Comparison of ENCODE assay signal across 20 cellular contexts in the genomic region with DNA sequence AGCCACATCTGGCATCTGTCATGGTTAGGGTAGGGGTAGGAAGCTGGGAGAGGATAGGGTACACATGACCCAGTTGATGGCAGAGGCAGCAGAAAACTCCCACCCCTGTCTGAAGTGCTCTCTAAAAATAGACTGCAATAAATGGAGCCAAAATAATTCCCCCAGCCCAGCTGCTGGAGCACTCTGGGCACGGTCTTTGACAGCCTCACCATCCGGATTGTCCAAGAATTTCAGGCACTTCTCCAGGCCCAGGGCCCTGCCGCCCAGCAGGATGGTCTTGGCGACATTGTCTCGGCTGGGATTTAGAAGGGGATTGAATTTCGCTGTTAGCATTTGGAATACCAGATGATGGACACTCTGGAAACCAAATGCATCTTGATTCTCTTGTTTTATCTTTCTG.
A peak's percentile ranks its signal among the peaks of the same experiment; 100 is the strongest.
DNase-seq lines count a peak whose midpoint lies in the region; ATAC-seq, FAIRE-seq and TF ChIP-seq lines count a peak whose summit lies in the region.
"Had no signal": no experiment of that assay in that cellular context is flagged by ENCODE, and none has a peak within 500 bp of the region (broad histone marks: within the 10 kb centered on the region; RNA-seq: fewer than 3 reads in every experiment).

No MANE protein-coding gene starts in this region.

- ATAC-seq in thoracic aorta (ENCODE audit: insufficient number of reproducible peaks, low FRiP score, low read depth): no peak
- ATAC-seq in SK-N-SH treated with all-trans-retinoic acid at 6 μM for 48 hours: no peak
- no peak for ATAC-seq in GM21423 (IDR thresholded peaks at IDR 0.05; ENCODE audit: unreplicated experiment)
- ATAC-seq: activated naive CD8-positive, alpha-beta T cell treated with anti-CD3 and anti-CD28 coated beads, Interleukin-2, amount 50 U/mL, for 24 hours; activated T-cell treated with anti-CD3 and anti-CD28 coated beads, Interleukin-2, amount 50 U/mL, for 4 hours; naive thymus-derived CD4-positive, alpha-beta T cell; PC-3 had no signal

- H3K27me3 ChIP-seq in astrocyte (ENCODE audit: insufficient read depth, low read length) (no peaks in the 10 kb centered on the region), layer of hippocampus (ENCODE audit: control insufficient read depth, insufficient read depth, low read length) (no peaks in the 10 kb centered on the region), thoracic aorta (replicated peaks; ENCODE audit: insufficient read depth) (no peaks in the 10 kb centered on the region)
- H3K27me3 ChIP-seq: stomach, vagina had no signal

- no peak for DNase-seq in activated naive CD4-positive, alpha-beta T cell treated with anti-CD3 and anti-CD28 coated beads, Interleukin-2, amount 10 ng/mL, durations not matched to agents 7 days and 5 days
- no peak for DNase-seq in astrocyte (ENCODE audit: low read depth)
- DNase-seq in thoracic aorta (ENCODE audit: low spot score): no peak
- DNase-seq in activated T-cell treated with anti-CD3 and anti-CD28 coated beads, Interleukin-2, amount 50 U/mL, for 48 hours: no peak
- DNase-seq: activated CD4-positive, alpha-beta T cell treated with anti-CD3 and anti-CD28 coated beads, Interleukin-2, amount 10 ng/mL, durations not matched to agents 7 days and 5 days; activated naive CD8-positive, alpha-beta T cell treated with anti-CD3 and anti-CD28 coated beads, Interleukin-2, amount 50 U/mL, for 24 hours; activated T-cell treated with anti-CD3 and anti-CD28 coated beads, Interleukin-2, amount 50 U/mL, for 4 hours; CD8-positive, alpha-beta memory T cell; GOT3; Kasumi-1; naive thymus-derived CD4-positive, alpha-beta T cell; NCI-H146; PC-3; SK-N-SH; stomach had no signal

- no peak overlapping the region for H3K9ac ChIP-seq in astrocyte (ENCODE audit: low read length)
- H3K9ac ChIP-seq: SK-N-SH had no signal

- no peaks in the 10 kb centered on the region for H3K9me3 Mint-ChIP-seq in activated naive CD4-positive, alpha-beta T cell treated with anti-CD3 and anti-CD28 coated beads, Interleukin-2, amount 50 U/mL, for 24 hours
- H3K9me3 Mint-ChIP-seq in activated naive CD4-positive, alpha-beta T cell treated with anti-CD3 and anti-CD28 coated beads, Interleukin-2, amount 10 ng/mL, durations not matched to agents 7 days and 5 days: no peaks in the 10 kb centered on the region
- H3K9me3 Mint-ChIP-seq in astrocyte (ENCODE audit: unreplicated experiment): no peaks in the 10 kb centered on the region
- H3K9me3 Mint-ChIP-seq: activated CD4-positive, alpha-beta T cell treated with anti-CD3 and anti-CD28 coated beads, Interleukin-2, amount 10 ng/mL, durations not matched to agents 7 days and 5 days; activated naive CD8-positive, alpha-beta T cell treated with anti-CD3 and anti-CD28 coated beads, Interleukin-2, amount 50 U/mL, for 24 hours; activated T-cell treated with anti-CD3 and anti-CD28 coated beads, Interleukin-2, amount 50 U/mL, for 4 hours; CD8-positive, alpha-beta memory T cell had no signal

- CTCF ChIA-PET in activated naive CD4-positive, alpha-beta T cell treated with anti-CD3 and anti-CD28 coated beads, Interleukin-2, amount 10 ng/mL, durations not matched to agents 7 days and 5 days (lab: Charles Lee): interaction anchor here (3.1 kb wide), 1 partner anchor 14 kb away, joined by 20 read pairs; no protein-coding TSS in a partner anchor

- H3K4me3 Mint-ChIP-seq in activated naive CD4-positive, alpha-beta T cell treated with anti-CD3 and anti-CD28 coated beads, Interleukin-2, amount 50 U/mL, for 24 hours: peak overlapping the region; percentile 6
- no peak overlapping the region for H3K4me3 Mint-ChIP-seq in activated naive CD4-positive, alpha-beta T cell treated with anti-CD3 and anti-CD28 coated beads, Interleukin-2, amount 10 ng/mL, durations not matched to agents 7 days and 5 days
- peak overlapping the region; percentile 43 for H3K4me3 Mint-ChIP-seq in astrocyte (ENCODE audit: unreplicated experiment)
- H3K4me3 Mint-ChIP-seq: activated CD4-positive, alpha-beta T cell treated with anti-CD3 and anti-CD28 coated beads, Interleukin-2, amount 10 ng/mL, durations not matched to agents 7 days and 5 days; activated naive CD8-positive, alpha-beta T cell treated with anti-CD3 and anti-CD28 coated beads, Interleukin-2, amount 50 U/mL, for 24 hours had no signal

- no peak for FAIRE-seq in astrocyte (lab: Jason Lieb, UNC)

- H3K4me3 ChIP-seq in astrocyte (ENCODE audit: insufficient read depth, low read depth, low read length) (no peak overlapping the region), thoracic aorta (no peak overlapping the region)
- H3K4me3 ChIP-seq: stomach, vagina had no signal

- H3K79me2 ChIP-seq in astrocyte (ENCODE audit: insufficient read depth, low read length): peaks cover 28% of the 10 kb centered on the region

- no peak overlapping the region for H3K4me2 ChIP-seq in astrocyte (ENCODE audit: low read length)
- H3K4me2 ChIP-seq: SK-N-SH had no signal

- H2AFZ ChIP-seq in astrocyte (ENCODE audit: low read depth, low read length): no peak overlapping the region

- H3K27ac ChIP-seq in astrocyte (ENCODE audit: low read depth, low read length) (no peak overlapping the region), layer of hippocampus (ENCODE audit: low read depth, low read length) (peak overlapping the region; percentile 30), thoracic aorta (peak overlapping the region; percentile 27 to 56)
- H3K27ac ChIP-seq: stomach, vagina had no signal

- no peak for TF ChIP-seq CTCF in astrocyte (IDR thresholded peaks at IDR 0.05; ENCODE audit: insufficient read depth, low read depth, low read length)
- TF ChIP-seq CTCF in thoracic aorta (IDR thresholded peaks at IDR 0.05): no peak

- H3K4me1 ChIP-seq in astrocyte (ENCODE audit: insufficient read depth, low read length): peaks cover 16% of the 10 kb centered on the region
- H3K4me1 ChIP-seq in thoracic aorta (ENCODE audit: control insufficient read depth in 1 of 2, low read depth in 2 of 2): peaks cover 27 to 51% of the 10 kb centered on the region in 2 donors

- H3K36me3 ChIP-seq in astrocyte (ENCODE audit: insufficient read depth, low read length): no peaks in the 10 kb centered on the region
- H3K36me3 ChIP-seq in thoracic aorta: no peaks in the 10 kb centered on the region
- H3K36me3 ChIP-seq: stomach, vagina had no signal

- no peak overlapping the region for H3K27ac Mint-ChIP-seq in activated naive CD4-positive, alpha-beta T cell treated with anti-CD3 and anti-CD28 coated beads, Interleukin-2, amount 50 U/mL, for 24 hours
- no peak overlapping the region for H3K27ac Mint-ChIP-seq in activated naive CD4-positive, alpha-beta T cell treated with anti-CD3 and anti-CD28 coated beads, Interleukin-2, amount 10 ng/mL, durations not matched to agents 7 days and 5 days
- H3K27ac Mint-ChIP-seq in astrocyte (ENCODE audit: unreplicated experiment): no peak overlapping the region
- H3K27ac Mint-ChIP-seq: activated CD4-positive, alpha-beta T cell treated with anti-CD3 and anti-CD28 coated beads, Interleukin-2, amount 10 ng/mL, durations not matched to agents 7 days and 5 days; activated naive CD8-positive, alpha-beta T cell treated with anti-CD3 and anti-CD28 coated beads, Interleukin-2, amount 50 U/mL, for 24 hours had no signal

- no peaks in the 10 kb centered on the region for H3K27me3 Mint-ChIP-seq in activated naive CD4-positive, alpha-beta T cell treated with anti-CD3 and anti-CD28 coated beads, Interleukin-2, amount 50 U/mL, for 24 hours
- H3K27me3 Mint-ChIP-seq in activated naive CD4-positive, alpha-beta T cell treated with anti-CD3 and anti-CD28 coated beads, Interleukin-2, amount 10 ng/mL, durations not matched to agents 7 days and 5 days: peaks cover 8% of the 10 kb centered on the region
- peaks cover 11% of the 10 kb centered on the region for H3K27me3 Mint-ChIP-seq in astrocyte (ENCODE audit: low read depth, unreplicated experiment)
- H3K27me3 Mint-ChIP-seq: activated CD4-positive, alpha-beta T cell treated with anti-CD3 and anti-CD28 coated beads, Interleukin-2, amount 10 ng/mL, durations not matched to agents 7 days and 5 days; activated naive CD8-positive, alpha-beta T cell treated with anti-CD3 and anti-CD28 coated beads, Interleukin-2, amount 50 U/mL, for 24 hours; CD8-positive, alpha-beta memory T cell had no signal

- H3K4me1 Mint-ChIP-seq in activated naive CD4-positive, alpha-beta T cell treated with anti-CD3 and anti-CD28 coated beads, Interleukin-2, amount 50 U/mL, for 24 hours: peaks cover 57% of the 10 kb centered on the region
- H3K4me1 Mint-ChIP-seq in activated naive CD4-positive, alpha-beta T cell treated with anti-CD3 and anti-CD28 coated beads, Interleukin-2, amount 10 ng/mL, durations not matched to agents 7 days and 5 days: peaks cover 36% of the 10 kb centered on the region
- peaks cover 19% of the 10 kb centered on the region for H3K4me1 Mint-ChIP-seq in astrocyte (ENCODE audit: low read depth, unreplicated experiment)

- no peaks in the 10 kb centered on the region for H3K9me3 ChIP-seq in astrocyte (ENCODE audit: insufficient read depth, low read depth, low read length)
- H3K9me3 ChIP-seq in thoracic aorta: no peaks in the 10 kb centered on the region
- H3K9me3 ChIP-seq: SK-N-SH, stomach, vagina had no signal

- no peaks in the 10 kb centered on the region for H3K36me3 Mint-ChIP-seq in activated naive CD4-positive, alpha-beta T cell treated with anti-CD3 and anti-CD28 coated beads, Interleukin-2, amount 50 U/mL, for 24 hours
- peaks cover 31% of the 10 kb centered on the region for H3K36me3 Mint-ChIP-seq in activated naive CD4-positive, alpha-beta T cell treated with anti-CD3 and anti-CD28 coated beads, Interleukin-2, amount 10 ng/mL, durations not matched to agents 7 days and 5 days
- peaks cover 5% of the 10 kb centered on the region for H3K36me3 Mint-ChIP-seq in astrocyte (ENCODE audit: low read depth, unreplicated experiment)

- peaks cover 25% of the 10 kb centered on the region for H4K20me1 ChIP-seq in astrocyte (ENCODE audit: insufficient read depth, low read length)

TF ChIP-seq in SK-N-SH treated with all-trans-retinoic acid at 6 μM for 48 hours, 23 proteins besides CTCF, POLR2A, EP300 and RAD21 (continues in another document):
- TF ChIP-seq ARNTL (CRISPR knock-in tag; IDR thresholded peaks at IDR 0.05; ENCODE audit: borderline replicate concordance, low read depth): no peak
- TF ChIP-seq, protein P1, sequence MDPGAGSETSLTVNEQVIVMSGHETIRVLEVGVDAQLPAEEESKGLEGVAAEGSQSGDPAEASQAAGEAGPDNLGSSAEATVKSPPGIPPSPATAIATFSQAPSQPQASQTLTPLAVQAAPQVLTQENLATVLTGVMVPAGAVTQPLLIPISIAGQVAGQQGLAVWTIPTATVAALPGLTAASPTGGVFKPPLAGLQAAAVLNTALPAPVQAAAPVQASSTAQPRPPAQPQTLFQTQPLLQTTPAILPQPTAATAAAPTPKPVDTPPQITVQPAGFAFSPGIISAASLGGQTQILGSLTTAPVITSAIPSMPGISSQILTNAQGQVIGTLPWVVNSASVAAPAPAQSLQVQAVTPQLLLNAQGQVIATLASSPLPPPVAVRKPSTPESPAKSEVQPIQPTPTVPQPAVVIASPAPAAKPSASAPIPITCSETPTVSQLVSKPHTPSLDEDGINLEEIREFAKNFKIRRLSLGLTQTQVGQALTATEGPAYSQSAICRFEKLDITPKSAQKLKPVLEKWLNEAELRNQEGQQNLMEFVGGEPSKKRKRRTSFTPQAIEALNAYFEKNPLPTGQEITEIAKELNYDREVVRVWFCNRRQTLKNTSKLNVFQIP (CRISPR knock-in tag; IDR thresholded peaks at IDR 0.05; ENCODE audit: borderline replicate concordance, low read depth): no peak
- no peak for TF ChIP-seq RARB (CRISPR knock-in tag; IDR thresholded peaks at IDR 0.05)
- TF ChIP-seq SNAI2 (CRISPR knock-in tag; IDR thresholded peaks at IDR 0.05): no peak
